ENCODE assay signal across 29 cellular contexts in genomic region chr1:226311376-226311775, GRCh38.
"Had no signal": no experiment of that assay in that cellular context is flagged by ENCODE, and none has a peak within 500 bp of the region (broad histone marks: within the 10 kb centered on the region; RNA-seq: fewer than 3 reads in every experiment).

No MANE protein-coding gene starts in this region.

- ATAC-seq: Panc1, Right ventricle myocardium inferior, SK-N-SH treated with all-trans-retinoic acid at 6 μM for 48 hours had no signal

- H3K36me3 ChIP-seq: SJCRH30 had no signal

- H3K4me2 ChIP-seq: KMS-11 had no signal

- H3K4me3 ChIP-seq: PC-9, SJCRH30, SK-N-MC had no signal

- H3K27ac ChIP-seq: KMS-11, PC-9, SJCRH30, SK-N-MC had no signal

- H3K27me3 ChIP-seq: SJCRH30 had no signal

- H3K9me3 ChIP-seq: SJCRH30 had no signal

- DNase-seq: Karpas-422, KBM-7, MM.1S, MV-4-11, NCI-H1092, NCI-H1105, NCI-H1417 treated with DMSO at 0.1 percent for 48 hours, NCI-H1436 treated with DMSO at 0.1 percent for 48 hours, NCI-H1694 treated with DMSO at 0.1 percent for 48 hours, NCI-H187 treated with DMSO at 0.1 percent for 48 hours, NCI-H2029, NCI-H2081 treated with DMSO at 0.1 percent for 48 hours, NCI-H2107, NCI-H2171, NCI-H226, NCI-H446 treated with DMSO at 0.1 percent for 48 hours, NCI-H510A, NCI-H526, NCI-H748 treated with DMSO at 0.1 percent for 48 hours, SHP77, SIG-M5, SJCRH30 had no signal

- H3K4me1 ChIP-seq: SJCRH30 had no signal

- H3K9ac ChIP-seq: KMS-11 had no signal

- FAIRE-seq: RCC 7860 had no signal

- H2AFZ ChIP-seq: PC-9 had no signal
